Comparison of ENCODE assay signal across 13 cellular contexts in genomic region chrX:12981880-12982279, GRCh38. TPM values are rescaled to one million over a fixed set of nuclear protein-coding genes. Genes with fewer than 3 reads are reported as not detected.
DNase-seq lines count a peak whose midpoint lies in the region; ATAC-seq, FAIRE-seq and TF ChIP-seq lines count a peak whose summit lies in the region.
"Had no signal": no experiment of that assay in that cellular context is flagged by ENCODE, and none has a peak within 500 bp of the region (broad histone marks: within the 10 kb centered on the region; RNA-seq: fewer than 3 reads in every experiment).

No MANE protein-coding gene starts in this region.

- 20% methylated on average over 3 of the region's 3 CpGs for WGBS in K562 (ENCODE audit: insufficient coverage, low coverage, missing lambda C conversion rate)
- WGBS in body of pancreas, 2 donors: 37 to 94% methylated on average over 3 of the region's 3 CpGs

- intact Hi-C loops in K562 (cut with micrococcal nuclease): no loop called here
- intact Hi-C loops in body of pancreas (cut with DNase I): no loop called here

- H3K9ac ChIP-seq in K562 (ENCODE audit: insufficient read depth in 1 of 2, low read depth in 2 of 2, low read length in 2 of 2) (no peak overlapping the region; a peak in 1 of 4 replicates), subcutaneous abdominal adipose tissue (ENCODE audit: low read length in 5 of 5) (no peak overlapping the region)

- H3K9me3 ChIP-seq in K562 (replicated peaks; ENCODE audit: control insufficient read depth, insufficient read depth, low read depth, low read length) (no peaks in the 10 kb centered on the region), subcutaneous abdominal adipose tissue (ENCODE audit: control insufficient read depth in 5 of 5, low read length in 5 of 5) (no peaks in the 10 kb centered on the region), body of pancreas (no peaks in the 10 kb centered on the region), WERI-Rb-1 (ENCODE audit: severe bottlenecking) (no peaks in the 10 kb centered on the region)
- H3K9me3 ChIP-seq: MG63 had no signal

- no peak for DNase-seq in activated naive CD4-positive, alpha-beta T cell treated with anti-CD3 and anti-CD28 coated beads, Interleukin-2, amount 10 ng/mL, durations not matched to agents 7 days and 5 days
- no peak for DNase-seq in activated naive CD4-positive, alpha-beta T cell (lab: John Stamatoyannopoulos, UW)
- DNase-seq in NOMO-1 treated with dmso at 0.1 percent for 144 hours (lab: John Stamatoyannopoulos, UW; ENCODE audit: unreplicated experiment) (peak; percentile 39), K562 (ENCODE audit: extremely low read depth in 1 of 4, low spot score in 3 of 4) (no peak), medulla oblongata (ENCODE audit: extremely low spot score) (no peak), body of pancreas (no peak), WERI-Rb-1 (no peak)
- DNase-seq: cerebellar nuclear complex; MG63; occipital lobe; stimulated activated CD4-positive, alpha-beta T cell treated with anti-CD3 and anti-CD28 coated beads, Interleukin-1b, Interleukin-23, amount 100 ng/mL, for 48 hours; SW 1271 had no signal

- ATAC-seq in K562 (no peak), body of pancreas (no peak)

- peaks cover 12% of the 10 kb centered on the region; the same call in 2 of the 3 replicates for H3K36me3 ChIP-seq in K562 (ENCODE audit: control insufficient read depth, insufficient read depth, low read length)
- H3K36me3 ChIP-seq in subcutaneous abdominal adipose tissue (ENCODE audit: control insufficient read depth in 5 of 5, insufficient read depth in 5 of 5, low read length in 5 of 5): peaks cover 0 to 5% (median 0%) of the 10 kb centered on the region in 5 donors
- H3K36me3 ChIP-seq in body of pancreas (replicated peaks in 1 of 2; ENCODE audit: insufficient read depth in 1 of 2, low read depth in 2 of 2): no peaks in the 10 kb centered on the region
- H3K36me3 ChIP-seq in WERI-Rb-1: peaks cover 8% of the 10 kb centered on the region

- H3K79me2 ChIP-seq in K562 (ENCODE audit: control insufficient read depth, insufficient read depth, low read length): peaks cover 17% of the 10 kb centered on the region

- H3K27me3 ChIP-seq in K562 (ENCODE audit: control insufficient read depth in 2 of 2, insufficient read depth in 2 of 2, low read length in 2 of 2) (no peaks in the 10 kb centered on the region), subcutaneous abdominal adipose tissue (ENCODE audit: control insufficient read depth in 5 of 5, insufficient read depth in 4 of 5, low read length in 5 of 5) (no peaks in the 10 kb centered on the region), body of pancreas (no peaks in the 10 kb centered on the region), WERI-Rb-1 (ENCODE audit: insufficient read depth, low read depth, severe bottlenecking) (no peaks in the 10 kb centered on the region)
- H3K27me3 ChIP-seq: MG63 had no signal

- no peak overlapping the region for H3K27ac ChIP-seq in K562 (ENCODE audit: extremely low read depth, low read depth, low read length)
- peak overlapping the region; percentile 25 for H3K27ac ChIP-seq in subcutaneous abdominal adipose tissue (ENCODE audit: low read depth, low read length)
- no peak overlapping the region for H3K27ac ChIP-seq in body of pancreas
- H3K27ac ChIP-seq in WERI-Rb-1: no peak overlapping the region

- BruUV-seq in K562 (replicated peaks; lab: Mats Ljungman, UMichigan): no TSS peak

- no peak overlapping the region for H3K4me3 ChIP-seq in K562
- no peak overlapping the region for H3K4me3 ChIP-seq in subcutaneous abdominal adipose tissue (ENCODE audit: low read depth in 1 of 5, low read length in 5 of 5)
- H3K4me3 ChIP-seq in body of pancreas: no peak overlapping the region
- H3K4me3 ChIP-seq in WERI-Rb-1 (ENCODE audit: low read depth, low read length): no peak overlapping the region
- H3K4me3 ChIP-seq: MG63 had no signal

- peak overlapping the region; percentile 91 for H3K27ac Mint-ChIP-seq in activated naive CD4-positive, alpha-beta T cell treated with anti-CD3 and anti-CD28 coated beads, Interleukin-2, amount 10 ng/mL, durations not matched to agents 7 days and 5 days

- H3K9me3 Mint-ChIP-seq in activated naive CD4-positive, alpha-beta T cell treated with anti-CD3 and anti-CD28 coated beads, Interleukin-2, amount 10 ng/mL, durations not matched to agents 7 days and 5 days: peaks cover 4% of the 10 kb centered on the region

- no peak for TF ChIP-seq RAD21 in K562 (CRISPR knock-in tag; conservative IDR thresholded peaks at IDR 0.05 in 1 of 2, IDR thresholded peaks at IDR 0.05 in 1 of 2)

- H3K4me2 ChIP-seq in K562 (ENCODE audit: insufficient read depth, low read length): no peak overlapping the region

- no peak for FAIRE-seq in K562 (lab: Jason Lieb, UNC)

- H3K27me3 Mint-ChIP-seq in activated naive CD4-positive, alpha-beta T cell treated with anti-CD3 and anti-CD28 coated beads, Interleukin-2, amount 10 ng/mL, durations not matched to agents 7 days and 5 days: no peaks in the 10 kb centered on the region

- TF ChIP-seq CTCF in K562 (IDR thresholded peaks at IDR 0.05 in 2 of 3, conservative IDR thresholded peaks at IDR 0.05 in 1 of 3; ENCODE audit: insufficient read depth in 2 of 3, low read depth in 1 of 3, low read length in 3 of 3) (no peak), body of pancreas (IDR thresholded peaks at IDR 0.05) (no peak), WERI-Rb-1 (IDR thresholded peaks at IDR 0.05; ENCODE audit: low read depth, low read length) (no peak)

- CTCF ChIA-PET in activated naive CD4-positive, alpha-beta T cell treated with anti-CD3 and anti-CD28 coated beads, Interleukin-2, amount 10 ng/mL, durations not matched to agents 7 days and 5 days (lab: Charles Lee): interaction anchor here (1.1 to 1.5 kb wide), 3 partner anchors 25 to 506 kb away, joined by 3 to 6 read pairs (median 4); no protein-coding TSS in a partner anchor
- CTCF ChIA-PET in K562 (lab: Yijun Ruan, JAX; ENCODE audit: low intra/inter-chr PET ratio): no interaction called here

- H4K20me1 ChIP-seq in K562 (replicated peaks; ENCODE audit: control insufficient read depth, insufficient read depth, low read length): no peaks in the 10 kb centered on the region; the same call in 1 of the 2 replicates

- peak overlapping the region; percentile 72; the same call in 1 of the 2 replicates for H2AFZ ChIP-seq in K562 (ENCODE audit: low read depth, low read length)

- H3K4me3 Mint-ChIP-seq in activated naive CD4-positive, alpha-beta T cell treated with anti-CD3 and anti-CD28 coated beads, Interleukin-2, amount 10 ng/mL, durations not matched to agents 7 days and 5 days: peak overlapping the region; percentile 8

- POLR2A ChIA-PET in K562 (lab: Yijun Ruan, JAX): no interaction called here

- no peak for TF ChIP-seq EP300 in K562 (IDR thresholded peaks at IDR 0.05; ENCODE audit: low read length)

- in situ Hi-C loops in K562 (cut with MboI): no loop called here

- H3K4me1 ChIP-seq in K562 (replicated peaks in 1 of 2; ENCODE audit: control insufficient read depth in 2 of 2, insufficient read depth in 2 of 2, low read length in 2 of 2): peaks cover 0 to 39% of the 10 kb centered on the region in 2 experiments; a peak in 3 of 5 replicates
- peaks cover 3 to 30% (median 7%) of the 10 kb centered on the region in 5 donors for H3K4me1 ChIP-seq in subcutaneous abdominal adipose tissue (ENCODE audit: control insufficient read depth in 5 of 5, insufficient read depth in 5 of 5, low read length in 5 of 5)
- H3K4me1 ChIP-seq in body of pancreas: peaks cover 36% of the 10 kb centered on the region

- H3K36me3 Mint-ChIP-seq in activated naive CD4-positive, alpha-beta T cell treated with anti-CD3 and anti-CD28 coated beads, Interleukin-2, amount 10 ng/mL, durations not matched to agents 7 days and 5 days: peaks cover 29% of the 10 kb centered on the region

- no peaks in the 10 kb centered on the region for H3K9me1 ChIP-seq in K562 (ENCODE audit: control insufficient read depth, insufficient read depth, low read length)

- H3K4me1 Mint-ChIP-seq in activated naive CD4-positive, alpha-beta T cell treated with anti-CD3 and anti-CD28 coated beads, Interleukin-2, amount 10 ng/mL, durations not matched to agents 7 days and 5 days: peaks cover 78% of the 10 kb centered on the region

- TF ChIP-seq POLR2A in K562 (conservative IDR thresholded peaks at IDR 0.05) (no peak), body of pancreas (IDR thresholded peaks at IDR 0.05) (no peak)

TF ChIP-seq in K562, 482 proteins besides CTCF, POLR2A, EP300 and RAD21 (continues in another document):
- TF ChIP-seq EZH2 (IDR thresholded peaks at IDR 0.05; ENCODE audit: borderline replicate concordance, low read depth, low read length) (no peak), ZNF695 (CRISPR knock-in tag; IDR thresholded peaks at IDR 0.05) (no peak), ARID1B (IDR thresholded peaks at IDR 0.05) (0 out of 2 replicates have a peak, but pooled peaks have one; percentile 24), ZNF445 (CRISPR knock-in tag; IDR thresholded peaks at IDR 0.05; ENCODE audit: low read depth) (no peak), BHLHE40 (IDR thresholded peaks at IDR 0.05; ENCODE audit: low read length) (0 out of 2 replicates have a peak, but pooled peaks have one; percentile 24), CBFA2T3 (IDR thresholded peaks at IDR 0.05) (peak; percentile 58), FOS (IDR thresholded peaks at IDR 0.05; ENCODE audit: extremely low read depth, insufficient read length) (no peak), MBD2 (IDR thresholded peaks at IDR 0.05; ENCODE audit: borderline replicate concordance, low read depth) (no peak), RBM39 (optimal IDR thresholded peaks at IDR 0.05; ENCODE audit: low read depth, low read length) (no peak)

RNA-seq across cellular contexts. Expression of gene TMSB4X, which starts 7.0 kb away (rescaled TPM):
- 101 and 112 TPM in 2 replicates for total RNA-seq in K562 (2011; cell fraction: chromatin; rRNA removed; ENCODE audit: low replicate concordance)
- 168 and 187 TPM in 2 replicates for total RNA-seq in K562 (2011; cell fraction: nucleolus; rRNA removed)
- total RNA-seq in K562 (2011; cell fraction: nucleoplasm; rRNA removed): 227 and 306 TPM in 2 replicates
- 1,035 and 1,094 TPM in 2 replicates for total RNA-seq in K562 (2014; rRNA removed)
- 1,529 and 1,745 TPM in 2 replicates for total RNA-seq in K562 (2014; rRNA removed; fragmentation: Illumina TruSeq; extraction: Trizol)
- 1,145 and 1,178 TPM in 2 replicates for total RNA-seq in K562 (2015; rRNA removed; fragmentation: Illumina TruSeq; extraction: Trizol)
- 1,266 and 1,292 TPM in 2 replicates for total RNA-seq in K562 (2021)
- polyA plus RNA-seq in K562 (2011; rRNA removed): 1,337 and 1,853 TPM in 2 replicates
- 358 and 852 TPM in 2 replicates for polyA plus RNA-seq in K562 (2011; cell fraction: cytosol; rRNA removed)
- polyA plus RNA-seq in K562 (2011; cell fraction: nucleus; rRNA removed): 404 and 705 TPM in 2 replicates
- 2,539 and 2,674 TPM in 2 replicates for polyA plus RNA-seq in K562 (2012)
- polyA plus RNA-seq in K562 (2014; fragmentation: Illumina TruSeq; extraction: Trizol): 1,680 and 2,424 TPM in 2 replicates
- polyA plus RNA-seq in K562 (2014; fragmentation: Nextera tagmentation; extraction: Ambion mirVana): 1,000 to 10,000 TPM; 1,688 to 2,035 TPM
- polyA plus RNA-seq in K562 (2014; rRNA removed): 1,576 and 1,785 TPM in 2 replicates
- polyA minus RNA-seq in K562 (2011; rRNA and poly(A)+ RNA removed): 876 and 1,337 TPM in 2 replicates
- polyA minus RNA-seq in K562 (2011; cell fraction: cytosol; rRNA and poly(A)+ RNA removed): 265 and 346 TPM in 2 replicates
- 112 and 295 TPM in 2 replicates for polyA minus RNA-seq in K562 (2011; cell fraction: nucleus; rRNA and poly(A)+ RNA removed)
- 1,000 to 10,000 TPM; 1,104 to 1,472 TPM for total RNA-seq in body of pancreas
